Comparison of ENCODE assay signal across 8 cellular contexts in genomic region chr19:16585808-16586476, GRCh38. TPM values are rescaled to one million over a fixed set of nuclear protein-coding genes. Genes with fewer than 3 reads are reported as not detected.
A peak's percentile ranks its signal among the peaks of the same experiment; 100 is the strongest.
DNase-seq lines count a peak whose midpoint lies in the region; ATAC-seq and TF ChIP-seq lines count a peak whose summit lies in the region.

No MANE protein-coding gene starts in this region.

- peaks cover 22% of the 10 kb centered on the region for H3K36me3 ChIP-seq in NT2/D1 (ENCODE audit: insufficient read depth, insufficient read length, low read length)
- no peaks in the 10 kb centered on the region for H3K36me3 ChIP-seq in ectodermal cell (ENCODE audit: control insufficient read depth, insufficient read depth, low read length)
- no peaks in the 10 kb centered on the region for H3K36me3 ChIP-seq in heart right ventricle

- peak overlapping the region; percentile 6 for H3K27ac ChIP-seq in ectodermal cell (ENCODE audit: insufficient read depth, low read depth, low read length, poor library complexity, severe bottlenecking)
- H3K27ac ChIP-seq in heart right ventricle, result peak overlapping the region in 5 of 10 donors; percentile 1 to 83 (median 53)

- TF ChIP-seq CTCF in GM12864 (IDR thresholded peaks at IDR 0.05; ENCODE audit: low read depth, low read length, missing control alignments) (no peak), heart right ventricle (IDR thresholded peaks at IDR 0.05) (no peak)

- peak overlapping the region; percentile 13 for H3K9ac ChIP-seq in NT2/D1 (ENCODE audit: insufficient read length, low read depth)

- DNase-seq in GM12864 (ENCODE audit: low read depth), result peak; percentile 83
- DNase-seq in NT2/D1 (ENCODE audit: low read depth, low spot score), result no peak
- no peak for DNase-seq in midbrain (lab: John Stamatoyannopoulos, UW)
- DNase-seq in ecto neural progenitor cell (ENCODE audit: low spot score), result no peak
- no peak for DNase-seq in heart right ventricle

- no peaks in the 10 kb centered on the region for H3K9me3 Mint-ChIP-seq in stimulated activated memory B cell treated with anti-CD40 and anti-IgM and Interleukin-4, amounts not matched to agents 10 μg/mL and 1 μg/mL and 100 μg/mL, for 72 hours

- ATAC-seq in GM21619 (IDR thresholded peaks at IDR 0.05; ENCODE audit: unreplicated experiment), result peak; percentile 21
- ATAC-seq in stimulated activated memory B cell treated with anti-CD40 and anti-IgM and Interleukin-4, amounts not matched to agents 10 μg/mL and 1 μg/mL and 100 μg/mL, for 72 hours, result peak; percentile 61
- no peak for ATAC-seq in heart right ventricle

- peak overlapping the region; percentile 96 for H3K4me3 Mint-ChIP-seq in stimulated activated memory B cell treated with anti-CD40 and anti-IgM and Interleukin-4, amounts not matched to agents 10 μg/mL and 1 μg/mL and 100 μg/mL, for 72 hours

- H3K27me3 Mint-ChIP-seq in stimulated activated memory B cell treated with anti-CD40 and anti-IgM and Interleukin-4, amounts not matched to agents 10 μg/mL and 1 μg/mL and 100 μg/mL, for 72 hours, result no peaks in the 10 kb centered on the region

- H3K27me3 ChIP-seq in NT2/D1 (ENCODE audit: insufficient read depth, insufficient read length) (no peaks in the 10 kb centered on the region), ectodermal cell (ENCODE audit: control insufficient read depth, insufficient read depth, low read length, poor library complexity, severe bottlenecking) (no peaks in the 10 kb centered on the region), heart right ventricle (no peaks in the 10 kb centered on the region)

- H3K4me1 ChIP-seq in NT2/D1 (ENCODE audit: insufficient read depth, insufficient read length) (peaks cover 57% of the 10 kb centered on the region), ectodermal cell (ENCODE audit: control insufficient read depth, insufficient read depth, low read length) (peaks cover 35% of the 10 kb centered on the region), heart right ventricle (peaks cover 55 to 100% (median 88%) of the 10 kb centered on the region in 9 donors)

- intact Hi-C loops in heart right ventricle (cut with DNase I), result loop anchor here in 4 of 10 donors (5.0 kb wide), 1 partner anchor 41 kb away; the partner anchor contains the start of gene MED26 (in 4 of the 4)

- whole genome bisulfite sequencing in ectodermal cell, 2 experiments, result 94 to 96% methylated on average over 11 of the region's 11 CpGs
- 85 to 90% methylated on average over 11 of the region's 11 CpGs for WGBS in heart right ventricle, 2 donors

- H3K4me3 ChIP-seq in GM12864 (ENCODE audit: low read depth, low read length) (peak overlapping the region; percentile 80), NT2/D1 (ENCODE audit: insufficient read length, low read depth) (no peak overlapping the region), ectodermal cell (ENCODE audit: insufficient read depth, low read depth, low read length) (no peak overlapping the region), heart right ventricle (peak overlapping the region in 1 of 10 donors; percentile 41)

- peaks cover 95% of the 10 kb centered on the region for H3K4me1 Mint-ChIP-seq in stimulated activated memory B cell treated with anti-CD40 and anti-IgM and Interleukin-4, amounts not matched to agents 10 μg/mL and 1 μg/mL and 100 μg/mL, for 72 hours

- H3K36me3 Mint-ChIP-seq in stimulated activated memory B cell treated with anti-CD40 and anti-IgM and Interleukin-4, amounts not matched to agents 10 μg/mL and 1 μg/mL and 100 μg/mL, for 72 hours, result peaks cover 3% of the 10 kb centered on the region

- peak overlapping the region; percentile 94 for H3K27ac Mint-ChIP-seq in stimulated activated memory B cell treated with anti-CD40 and anti-IgM and Interleukin-4, amounts not matched to agents 10 μg/mL and 1 μg/mL and 100 μg/mL, for 72 hours

- H3K9me3 ChIP-seq in NT2/D1 (ENCODE audit: insufficient read depth, low read length) (no peaks in the 10 kb centered on the region), ectodermal cell (ENCODE audit: control insufficient read depth, low read length) (no peaks in the 10 kb centered on the region), heart right ventricle (no peaks in the 10 kb centered on the region)

RNA-seq across cellular contexts. Expression of gene SLC35E1, which starts 13.7 kb away (rescaled TPM):
- 27.4 TPM for polyA plus RNA-seq in ectodermal cell (2013, experiment 1 of 4)
- polyA plus RNA-seq in ectodermal cell (2013, experiment 2 of 4), result 30.3 TPM
- polyA plus RNA-seq in ectodermal cell (2013, experiment 3 of 4), result 21.1 TPM
- 26.0 TPM for polyA plus RNA-seq in ectodermal cell (2013, experiment 4 of 4)
- total RNA-seq in heart right ventricle, result 10 to 100 TPM; 20.8 to 29.0 (median 23.6) TPM
- polyA plus RNA-seq in heart right ventricle, result 10 to 100 TPM; 22.9 to 25.6 TPM

RNA-seq across cellular contexts. Expression of gene MED26, which starts 42.1 kb away (rescaled TPM):
- polyA plus RNA-seq in ectodermal cell (2013, experiment 1 of 4), result 8.5 TPM
- 9.9 TPM for polyA plus RNA-seq in ectodermal cell (2013, experiment 2 of 4)
- polyA plus RNA-seq in ectodermal cell (2013, experiment 3 of 4), result 8.1 TPM
- polyA plus RNA-seq in ectodermal cell (2013, experiment 4 of 4), result 9.8 TPM
- total RNA-seq in heart right ventricle, result 1 to 10 TPM; 3.3 to 6.9 (median 4.6) TPM
- 1 to 10 TPM; 3.8 to 5.1 TPM for polyA plus RNA-seq in heart right ventricle

RNA-seq across cellular contexts. Expression of gene CHERP, which starts 43.7 kb away (rescaled TPM):
- polyA plus RNA-seq in ectodermal cell (2013, experiment 1 of 4), result 72.1 TPM
- 68.5 TPM for polyA plus RNA-seq in ectodermal cell (2013, experiment 2 of 4)
- polyA plus RNA-seq in ectodermal cell (2013, experiment 3 of 4), result 53.3 TPM
- 57.2 TPM for polyA plus RNA-seq in ectodermal cell (2013, experiment 4 of 4)
- 10 to 100 TPM; 20.0 to 26.6 (median 22.6) TPM for total RNA-seq in heart right ventricle
- 10 to 100 TPM; 11.3 to 16.4 TPM for polyA plus RNA-seq in heart right ventricle

Comparison
In these comparisons a context has a peak if more than half of its experiments do, and no peak if none do; other contexts are left out.
1. ATAC-seq: peak in GM21619 (single experiment) and stimulated activated memory B cell treated with anti-CD40 and anti-IgM and Interleukin-4, amounts not matched to agents 10 μg/mL and 1 μg/mL and 100 μg/mL, for 72 hours (single experiment); none in heart right ventricle (0 of 8).